ENCODE assay signal across 14 cellular contexts in the genomic region with DNA sequence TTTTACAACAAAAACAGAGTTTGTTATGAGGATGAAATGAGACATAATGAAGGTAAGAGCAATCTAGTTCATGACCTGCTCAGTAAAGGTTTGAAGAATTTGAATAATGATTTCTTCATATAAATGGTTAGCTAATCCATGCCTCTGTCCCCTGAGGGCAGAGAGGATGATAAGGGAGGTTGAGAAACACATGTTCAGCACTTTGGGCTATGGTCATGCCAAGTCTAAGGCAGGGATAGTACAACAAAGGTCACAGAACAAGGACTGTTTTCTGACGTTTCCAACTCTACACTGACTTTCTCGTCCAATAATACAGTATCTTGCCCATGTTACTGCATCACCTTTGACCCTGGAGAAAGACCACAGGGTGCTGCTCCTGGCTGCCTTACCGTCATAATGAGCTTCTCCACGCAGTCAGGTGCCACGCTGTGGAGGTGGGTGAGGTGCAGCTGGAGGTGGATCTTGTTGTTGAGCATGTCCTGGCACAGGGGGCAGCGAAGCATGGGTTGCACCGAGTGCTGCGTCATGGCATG.
DNase-seq lines count a peak whose midpoint lies in the region; ATAC-seq and TF ChIP-seq lines count a peak whose summit lies in the region.
"Had no signal": no experiment of that assay in that cellular context is flagged by ENCODE, and none has a peak within 500 bp of the region (broad histone marks: within the 10 kb centered on the region; RNA-seq: fewer than 3 reads in every experiment).

No MANE protein-coding gene starts in this region.

- H3K9me3 ChIP-seq in heart left ventricle, result no peaks in the 10 kb centered on the region
- H3K9me3 ChIP-seq in right atrium auricular region, result no peaks in the 10 kb centered on the region
- H3K9me3 ChIP-seq in adipocyte (ENCODE audit: control insufficient read depth, low read length), result no peaks in the 10 kb centered on the region
- no peaks in the 10 kb centered on the region for H3K9me3 ChIP-seq in right cardiac atrium (ENCODE audit: control insufficient read depth, low read length)

- DNase-seq in heart left ventricle (no peak), right atrium auricular region (ENCODE audit: low spot score) (no peak), adipocyte (ENCODE audit: low read depth) (no peak), right cardiac atrium (peak in 1 of 3 donors; percentile 45), renal cortical epithelial cell (ENCODE audit: low read depth) (peak; percentile 26)
- DNase-seq in stimulated activated CD4-positive, alpha-beta T cell treated with anti-CD3 and anti-CD28 coated beads, Interleukin-12 subunit alpha, Interleukin-12 subunit beta, amount 100 ng/mL, for 4 hours, result no peak
- DNase-seq: CD8-positive, alpha-beta T cell; COR-L47; DND-41; GDM1; HCEC 1CT; HFFc6 had no signal

- no peak overlapping the region for H3K27ac ChIP-seq in heart left ventricle
- no peak overlapping the region for H3K27ac ChIP-seq in right atrium auricular region
- no peak overlapping the region for H3K27ac ChIP-seq in right cardiac atrium (ENCODE audit: low read length)
- H3K27ac ChIP-seq: HL-60 had no signal

- H3K36me3 ChIP-seq in heart left ventricle (peaks cover 0 to 50% (median 38%) of the 10 kb centered on the region in 9 donors), right atrium auricular region (peaks cover 20% of the 10 kb centered on the region), adipocyte (ENCODE audit: control insufficient read depth, insufficient read depth, low read length, severe bottlenecking) (peaks cover 6% of the 10 kb centered on the region)

- ATAC-seq in heart left ventricle (peak in 3 of 4 donors; percentile 51 to 87 (median 80)), right cardiac atrium (peak; percentile 85 to 88), GM18907 (IDR thresholded peaks at IDR 0.05; ENCODE audit: unreplicated experiment) (no peak)
- ATAC-seq: CD8-positive, alpha-beta T cell had no signal

- H3K27me3 ChIP-seq in heart left ventricle (no peaks in the 10 kb centered on the region), right atrium auricular region (no peaks in the 10 kb centered on the region), adipocyte (replicated peaks; ENCODE audit: control insufficient read depth, insufficient read depth, low read length) (no peaks in the 10 kb centered on the region), right cardiac atrium (ENCODE audit: control insufficient read depth, insufficient read depth) (no peaks in the 10 kb centered on the region)

- 74 to 85% (median 82%) methylated on average over 7 to 8 of the region's 8 CpGs for WGBS in heart left ventricle, 4 donors
- WGBS in right cardiac atrium, result 81% methylated on average over 8 of the region's 8 CpGs

- TF ChIP-seq CTCF in heart left ventricle (IDR thresholded peaks at IDR 0.05) (no peak), right atrium auricular region (IDR thresholded peaks at IDR 0.05) (no peak)

- H3K4me1 ChIP-seq in heart left ventricle (peaks cover 0 to 26% (median 21%) of the 10 kb centered on the region in 12 donors), right atrium auricular region (peaks cover 0 to 21% of the 10 kb centered on the region in 2 donors), adipocyte (ENCODE audit: control insufficient read depth, insufficient read depth, low read length) (peaks cover 37% of the 10 kb centered on the region), right cardiac atrium (ENCODE audit: control insufficient read depth, insufficient read depth, low read length) (peaks cover 9% of the 10 kb centered on the region)

- TF ChIP-seq POLR2A in heart left ventricle (IDR thresholded peaks at IDR 0.05), result no peak

- H3K9ac ChIP-seq in adipocyte (ENCODE audit: low read length), result peak overlapping the region; percentile 7

- H3K4me3 ChIP-seq in heart left ventricle (no peak overlapping the region), right atrium auricular region (no peak overlapping the region), adipocyte (ENCODE audit: low read length) (peak overlapping the region; percentile 43), right cardiac atrium (ENCODE audit: low read length) (no peak overlapping the region)

- intact Hi-C loops in heart left ventricle (cut with DNase I), result no loop called here
- intact Hi-C loops in right cardiac atrium (cut with DNase I), result no loop called here
